ENCODE assay signal across 19 cellular contexts in genomic region chr9:99425124-99425523, GRCh38.
A peak's percentile ranks its signal among the peaks of the same experiment; 100 is the strongest.
DNase-seq lines count a peak whose midpoint lies in the region; ATAC-seq and TF ChIP-seq lines count a peak whose summit lies in the region.
"Had no signal": no experiment of that assay in that cellular context is flagged by ENCODE, and none has a peak within 500 bp of the region (broad histone marks: within the 10 kb centered on the region; RNA-seq: fewer than 3 reads in every experiment).

No MANE protein-coding gene starts in this region.

- no peak overlapping the region for H3K9ac ChIP-seq in neural cell (ENCODE audit: low read length)
- H3K9ac ChIP-seq: BLaER1 treated with 17β-estradiol and CSF1 and Interleukin-3, amounts not matched to agents 10 nM and 100 nM had no signal

- TF ChIP-seq RAD21 in neural cell (conservative IDR thresholded peaks at IDR 0.05): no peak

- DNase-seq in GM23338 (ENCODE audit: low spot score) (no peak), NCI-H82 treated with DMSO at 0.1 percent for 48 hours (lab: John Stamatoyannopoulos, UW; ENCODE audit: unreplicated experiment) (peak; percentile 68), esophagus muscularis mucosa (ENCODE audit: extremely low spot score) (peak; percentile 50), UCSD-AML1 (lab: John Stamatoyannopoulos, UW; ENCODE audit: unreplicated experiment) (no peak)
- DNase-seq in activated naive CD4-positive, alpha-beta T cell treated with anti-CD3 and anti-CD28 coated beads, Interleukin-2, amount 50 U/mL, for 16 hours: no peak
- DNase-seq: AML-193; Caco-2; Calu3; CD4-positive, alpha-beta T cell; CD8-positive, alpha-beta T cell; DMS79 treated with DMSO at 0.1 percent for 48 hours; GF-D8 had no signal

- H3K27me3 Mint-ChIP-seq in GM23338 (ENCODE audit: insufficient read depth, low read depth, poor library complexity): no peaks in the 10 kb centered on the region

- H3K4me2 ChIP-seq in GM23338 (no peak overlapping the region), neural cell (ENCODE audit: low read length) (peak overlapping the region; percentile 23)
- H3K4me2 ChIP-seq: A549; BLaER1 treated with 17β-estradiol and CSF1 and Interleukin-3, amounts not matched to agents 10 nM and 100 nM had no signal

- H3K9me2 ChIP-seq in GM23338 (ENCODE audit: insufficient read depth) (no peaks in the 10 kb centered on the region), neural cell (ENCODE audit: insufficient read depth, low read length) (no peaks in the 10 kb centered on the region)

- no peaks in the 10 kb centered on the region for H3K9me3 Mint-ChIP-seq in GM23338
- H3K9me3 Mint-ChIP-seq: CD4-positive, alpha-beta T cell; CD8-positive, alpha-beta T cell had no signal

- no peaks in the 10 kb centered on the region for H3K9me3 ChIP-seq in esophagus muscularis mucosa
- H3K9me3 ChIP-seq in neural cell (ENCODE audit: low read length): no peaks in the 10 kb centered on the region
- H3K9me3 ChIP-seq: A549; BLaER1 treated with 17β-estradiol and CSF1 and Interleukin-3, amounts not matched to agents 10 nM and 100 nM; Caco-2 had no signal

- H3K4me1 ChIP-seq in GM23338 (ENCODE audit: insufficient read depth) (no peaks in the 10 kb centered on the region), esophagus muscularis mucosa (no peaks in the 10 kb centered on the region)
- H3K4me1 ChIP-seq: A549, Caco-2 had no signal

- H3K36me3 Mint-ChIP-seq in GM23338 (ENCODE audit: low read depth): no peaks in the 10 kb centered on the region
- H3K36me3 Mint-ChIP-seq: CD8-positive, alpha-beta T cell had no signal

- H3K4me3 Mint-ChIP-seq in GM23338: no peak overlapping the region
- H3K4me3 Mint-ChIP-seq: B cell; CD4-positive, alpha-beta T cell; CD8-positive, alpha-beta T cell had no signal

- H3F3A ChIP-seq in GM23338 (replicated peaks; ENCODE audit: low read depth) (no peaks in the 10 kb centered on the region), neural cell (ENCODE audit: insufficient read depth, low read length, poor library complexity, severe bottlenecking) (no peaks in the 10 kb centered on the region)

- H3K27ac ChIP-seq in GM23338 (ENCODE audit: low read depth) (no peak overlapping the region), esophagus muscularis mucosa (replicated peaks in 1 of 4) (no peak overlapping the region), neural cell (ENCODE audit: low read length) (peak overlapping the region; percentile 62)
- H3K27ac ChIP-seq: 22Rv1; A549; BLaER1 treated with 17β-estradiol and CSF1 and Interleukin-3, amounts not matched to agents 10 nM and 100 nM; C4-2B had no signal

- intact Hi-C loops in esophagus muscularis mucosa (cut with DNase I): no loop called here

- no peaks in the 10 kb centered on the region for H3K79me2 ChIP-seq in GM23338 (replicated peaks; ENCODE audit: insufficient read depth)
- no peaks in the 10 kb centered on the region for H3K79me2 ChIP-seq in neural cell (replicated peaks; ENCODE audit: insufficient read depth, low read length)

- no peaks in the 10 kb centered on the region for H3K27me3 ChIP-seq in GM23338 (ENCODE audit: insufficient read depth)
- no peaks in the 10 kb centered on the region for H3K27me3 ChIP-seq in esophagus muscularis mucosa
- H3K27me3 ChIP-seq in neural cell (ENCODE audit: insufficient read depth, low read depth, low read length): no peaks in the 10 kb centered on the region
- H3K27me3 ChIP-seq: BLaER1 treated with 17β-estradiol and CSF1 and Interleukin-3, amounts not matched to agents 10 nM and 100 nM had no signal

- no peak overlapping the region for H3K4me3 ChIP-seq in GM23338
- H3K4me3 ChIP-seq in esophagus muscularis mucosa: no peak overlapping the region
- H3K4me3 ChIP-seq in neural cell (ENCODE audit: low read length): no peak overlapping the region
- H3K4me3 ChIP-seq: A549; BLaER1 treated with 17β-estradiol and CSF1 and Interleukin-3, amounts not matched to agents 10 nM and 100 nM had no signal

- TF ChIP-seq EP300 in esophagus muscularis mucosa (IDR thresholded peaks at IDR 0.05) (no peak), neural cell (conservative IDR thresholded peaks at IDR 0.05; ENCODE audit: poor library complexity, severe bottlenecking) (peak; percentile 38)

- TF ChIP-seq CTCF in GM23338 (conservative IDR thresholded peaks at IDR 0.05; ENCODE audit: low read depth in 2 of 2) (no peak), esophagus muscularis mucosa (IDR thresholded peaks at IDR 0.05) (no peak), neural cell (IDR thresholded peaks at IDR 0.05; ENCODE audit: poor library complexity, severe bottlenecking) (no peak)

- H2AFZ ChIP-seq in GM23338: peak overlapping the region; percentile 66; the same call in 1 of the 2 replicates
- H2AFZ ChIP-seq in neural cell (ENCODE audit: low read depth, low read length): no peak overlapping the region

- H3K4me1 Mint-ChIP-seq in GM23338: peaks cover 4% of the 10 kb centered on the region; the same call in 1 of the 3 replicates
- H3K4me1 Mint-ChIP-seq: B cell had no signal

- H4K20me1 ChIP-seq in GM23338 (replicated peaks; ENCODE audit: insufficient read depth): no peaks in the 10 kb centered on the region
- no peaks in the 10 kb centered on the region for H4K20me1 ChIP-seq in neural cell (ENCODE audit: insufficient read depth)
- H4K20me1 ChIP-seq: BLaER1 treated with 17β-estradiol and CSF1 and Interleukin-3, amounts not matched to agents 10 nM and 100 nM had no signal

- no peak for TF ChIP-seq POLR2A in esophagus muscularis mucosa (IDR thresholded peaks at IDR 0.05; ENCODE audit: low read depth)

- no peaks in the 10 kb centered on the region for H3K36me3 ChIP-seq in GM23338 (ENCODE audit: insufficient read depth)
- no peaks in the 10 kb centered on the region for H3K36me3 ChIP-seq in esophagus muscularis mucosa
- H3K36me3 ChIP-seq in neural cell (ENCODE audit: insufficient read depth, low read length): no peaks in the 10 kb centered on the region
- H3K36me3 ChIP-seq: BLaER1 treated with 17β-estradiol and CSF1 and Interleukin-3, amounts not matched to agents 10 nM and 100 nM had no signal

- no peak overlapping the region for H3K27ac Mint-ChIP-seq in GM23338
- H3K27ac Mint-ChIP-seq: B cell; CD4-positive, alpha-beta T cell; CD8-positive, alpha-beta T cell had no signal

- no peak for ATAC-seq in GM23338
- ATAC-seq in HG03520 (IDR thresholded peaks at IDR 0.05; ENCODE audit: unreplicated experiment): no peak
- ATAC-seq: A549; CD8-positive, alpha-beta T cell had no signal

TF ChIP-seq in GM23338, 12 proteins besides CTCF, POLR2A, EP300 and RAD21 (continues in another document):
- TF ChIP-seq POLR2AphosphoS5 (IDR thresholded peaks at IDR 0.05; ENCODE audit: low read depth) (no peak), JUNB (IDR thresholded peaks at IDR 0.05; ENCODE audit: unreplicated experiment) (no peak)

TF ChIP-seq in neural cell, 6 proteins besides CTCF, POLR2A, EP300 and RAD21:
- no peak for TF ChIP-seq EZH2 (IDR thresholded peaks at IDR 0.05; ENCODE audit: borderline replicate concordance, insufficient read depth, low read length, poor library complexity, severe bottlenecking)
- no peak for TF ChIP-seq TAF1 (IDR thresholded peaks at IDR 0.05; ENCODE audit: low read depth)
- TF ChIP-seq POLR2AphosphoS5 (IDR thresholded peaks at IDR 0.05): peak; percentile 63
- TF ChIP-seq SMC3 (conservative IDR thresholded peaks at IDR 0.05; ENCODE audit: poor library complexity): no peak
- no peak for TF ChIP-seq MXI1 (conservative IDR thresholded peaks at IDR 0.05; ENCODE audit: poor library complexity, severe bottlenecking)
- TF ChIP-seq, protein P1, sequence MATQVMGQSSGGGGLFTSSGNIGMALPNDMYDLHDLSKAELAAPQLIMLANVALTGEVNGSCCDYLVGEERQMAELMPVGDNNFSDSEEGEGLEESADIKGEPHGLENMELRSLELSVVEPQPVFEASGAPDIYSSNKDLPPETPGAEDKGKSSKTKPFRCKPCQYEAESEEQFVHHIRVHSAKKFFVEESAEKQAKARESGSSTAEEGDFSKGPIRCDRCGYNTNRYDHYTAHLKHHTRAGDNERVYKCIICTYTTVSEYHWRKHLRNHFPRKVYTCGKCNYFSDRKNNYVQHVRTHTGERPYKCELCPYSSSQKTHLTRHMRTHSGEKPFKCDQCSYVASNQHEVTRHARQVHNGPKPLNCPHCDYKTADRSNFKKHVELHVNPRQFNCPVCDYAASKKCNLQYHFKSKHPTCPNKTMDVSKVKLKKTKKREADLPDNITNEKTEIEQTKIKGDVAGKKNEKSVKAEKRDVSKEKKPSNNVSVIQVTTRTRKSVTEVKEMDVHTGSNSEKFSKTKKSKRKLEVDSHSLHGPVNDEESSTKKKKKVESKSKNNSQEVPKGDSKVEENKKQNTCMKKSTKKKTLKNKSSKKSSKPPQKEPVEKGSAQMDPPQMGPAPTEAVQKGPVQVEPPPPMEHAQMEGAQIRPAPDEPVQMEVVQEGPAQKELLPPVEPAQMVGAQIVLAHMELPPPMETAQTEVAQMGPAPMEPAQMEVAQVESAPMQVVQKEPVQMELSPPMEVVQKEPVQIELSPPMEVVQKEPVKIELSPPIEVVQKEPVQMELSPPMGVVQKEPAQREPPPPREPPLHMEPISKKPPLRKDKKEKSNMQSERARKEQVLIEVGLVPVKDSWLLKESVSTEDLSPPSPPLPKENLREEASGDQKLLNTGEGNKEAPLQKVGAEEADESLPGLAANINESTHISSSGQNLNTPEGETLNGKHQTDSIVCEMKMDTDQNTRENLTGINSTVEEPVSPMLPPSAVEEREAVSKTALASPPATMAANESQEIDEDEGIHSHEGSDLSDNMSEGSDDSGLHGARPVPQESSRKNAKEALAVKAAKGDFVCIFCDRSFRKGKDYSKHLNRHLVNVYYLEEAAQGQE (IDR thresholded peaks at IDR 0.05; ENCODE audit: borderline replicate concordance): peak; percentile 62

Comparison
In these comparisons a context has a peak if more than half of its experiments do, and no peak if none do; other contexts are left out.
1. DNase-seq: peak in NCI-H82 treated with DMSO at 0.1 percent for 48 hours (single experiment) and esophagus muscularis mucosa (single experiment); none in GM23338 (single experiment), activated naive CD4-positive, alpha-beta T cell treated with anti-CD3 and anti-CD28 coated beads, Interleukin-2, amount 50 U/mL, for 16 hours (single experiment) and UCSD-AML1 (single experiment).